In the genomic region with DNA sequence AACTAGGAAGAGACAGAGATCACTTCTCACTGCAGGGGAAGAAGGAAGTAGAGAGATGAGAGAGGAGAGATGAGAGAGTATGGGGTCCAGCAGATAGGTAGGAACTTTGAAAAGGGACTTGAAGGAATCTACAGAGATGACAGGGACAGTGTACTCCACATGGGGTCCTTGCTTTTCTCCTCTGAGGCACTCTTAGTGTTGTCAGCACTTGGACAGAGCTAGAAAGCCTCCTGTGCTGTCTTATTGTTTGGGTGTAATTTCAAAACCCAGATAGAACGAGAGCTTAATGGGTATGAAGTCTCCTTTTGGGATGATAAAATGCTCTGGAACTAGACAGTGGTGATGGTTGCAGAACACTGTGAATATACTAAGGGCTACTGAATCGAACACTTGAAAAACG, we compare ENCODE assay signal across 29 cellular contexts.
"Had no signal": no experiment of that assay in that cellular context is flagged by ENCODE, and none has a peak within 500 bp of the region (broad histone marks: within the 10 kb centered on the region; RNA-seq: fewer than 3 reads in every experiment).

No MANE protein-coding gene starts in this region.

- FAIRE-seq: colon, endothelial cell of umbilical vein, kidney had no signal

- ATAC-seq: esophagus mucosa; gastrocnemius medialis; left lobe of liver; lower lobe of right lung; naive thymus-derived CD8-positive, alpha-beta T cell had no signal

- H3K27ac ChIP-seq: coronary artery, dorsolateral prefrontal cortex, epithelial cell of prostate, esophagus squamous epithelium, gastrocnemius medialis, heart right ventricle, left ventricle myocardium inferior, lower lobe of right lung had no signal

- H3K36me3 ChIP-seq: esophagus squamous epithelium, gastrocnemius medialis, heart right ventricle, left ventricle myocardium inferior, lower lobe of right lung had no signal

- H3K4me3 ChIP-seq: coronary artery, dorsolateral prefrontal cortex, esophagus squamous epithelium, gastrocnemius medialis, heart right ventricle, left ventricle myocardium inferior, lower lobe of right lung, mucosa of descending colon had no signal

- H3K4me1 ChIP-seq: gastrocnemius medialis, heart right ventricle, lower lobe of right lung had no signal

- H3K9me3 ChIP-seq: esophagus squamous epithelium, gastrocnemius medialis, heart right ventricle, left ventricle myocardium inferior, lower lobe of right lung, mucosa of descending colon had no signal

- DNase-seq: dermis blood vessel endothelial cell; dorsolateral prefrontal cortex; effector CD4-positive, alpha-beta T cell; effector memory CD4-positive, alpha-beta T cell; erythroblast; esophagus squamous epithelium; foreskin fibroblast; foreskin melanocyte; gastrocnemius medialis; glutamatergic neuron; head of caudate nucleus; hippocampal formation; immature natural killer cell; islet precursor cell; kidney; kidney glomerular epithelial cell; lower lobe of right lung; mesenchymal stem cell; naive B cell; naive thymus-derived CD8-positive, alpha-beta T cell had no signal
